2 cellular contexts compared by ENCODE assay signal in the genomic region with DNA sequence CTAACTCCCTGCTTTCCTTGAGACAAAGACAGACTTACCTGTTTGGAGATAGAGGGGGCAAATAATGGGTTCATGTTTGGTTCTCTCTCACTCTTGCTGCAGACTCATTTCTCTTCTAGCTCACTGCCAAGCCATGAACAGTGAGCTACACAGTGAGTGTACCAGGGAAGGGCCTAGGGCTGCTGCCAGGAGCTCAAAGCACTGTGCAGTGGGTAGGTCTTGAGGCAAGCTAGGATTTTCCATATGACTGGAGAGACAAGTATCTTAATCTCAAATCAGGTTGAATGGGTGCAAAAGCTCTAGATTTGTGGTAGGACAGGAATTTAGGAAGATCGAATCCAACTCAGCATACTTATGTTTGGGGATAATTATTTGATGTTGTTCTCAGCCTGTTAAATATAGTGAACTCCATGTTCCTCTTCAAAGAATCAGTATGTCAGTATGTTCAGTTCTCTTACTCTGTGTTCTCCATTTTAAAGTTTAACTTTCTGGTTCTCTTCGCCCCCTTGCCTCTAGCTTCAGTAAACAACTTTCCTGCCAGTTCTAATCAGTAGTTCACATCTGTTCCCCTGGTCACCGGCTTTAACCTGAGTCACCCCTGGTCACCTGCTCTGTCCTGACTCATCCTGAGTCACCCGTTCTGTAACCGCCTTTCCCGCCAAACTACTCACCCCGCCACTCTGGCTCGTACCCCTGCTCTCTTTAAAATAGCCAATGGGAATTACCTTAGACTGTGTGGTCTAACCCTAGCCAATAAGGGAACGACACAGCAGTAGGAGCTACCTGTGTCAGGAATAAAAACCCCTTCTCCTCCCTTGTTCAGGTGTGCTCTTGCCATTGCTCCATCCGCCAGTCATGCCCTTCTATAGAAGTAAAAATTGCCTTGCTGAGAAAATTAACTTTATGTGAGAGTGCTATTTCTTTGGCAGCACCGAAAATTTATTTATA.
TF ChIP-seq lines count a peak whose summit lies in the region.

No MANE protein-coding gene starts in this region.

TF ChIP-seq in K562, 482 proteins besides CTCF, POLR2A, EP300 and RAD21 (continued from another document and continues in another):
- TF ChIP-seq DLX4 (CRISPR knock-in tag; IDR thresholded peaks at IDR 0.05) = no peak
- peak; percentile 72 for TF ChIP-seq NCOR1 (IDR thresholded peaks at IDR 0.05)
- no peak for TF ChIP-seq MXD1 (CRISPR knock-in tag; IDR thresholded peaks at IDR 0.05; ENCODE audit: borderline replicate concordance, poor library complexity, severe bottlenecking)
- peak; percentile 48 for TF ChIP-seq CEBPB (tag; IDR thresholded peaks at IDR 0.05)
- TF ChIP-seq CXXC5 (CRISPR knock-in tag; IDR thresholded peaks at IDR 0.05) = peak; percentile 71
- peak; percentile 81; the same call in 1 of the 2 replicates for TF ChIP-seq CBX5 (IDR thresholded peaks at IDR 0.05; ENCODE audit: borderline replicate concordance, low read depth)
- TF ChIP-seq ZNF551 (CRISPR knock-in tag; IDR thresholded peaks at IDR 0.05) = no peak
- TF ChIP-seq ZNF518B (CRISPR knock-in tag; IDR thresholded peaks at IDR 0.05) = no peak
- TF ChIP-seq XRCC3 (IDR thresholded peaks at IDR 0.05) = 0 out of 2 replicates have a peak, but pooled peaks have one; percentile 73
- no peak for TF ChIP-seq FOXJ3 (CRISPR knock-in tag; IDR thresholded peaks at IDR 0.05)
- TF ChIP-seq HNRNPL (IDR thresholded peaks at IDR 0.05; ENCODE audit: low read depth, low read length) = no peak
- TF ChIP-seq RNF2 (IDR thresholded peaks at IDR 0.05) = no peak
- peak; percentile 69 for TF ChIP-seq CBFA2T2 (conservative IDR thresholded peaks at IDR 0.05)
- peak; percentile 71 for TF ChIP-seq SMAD4 (CRISPR knock-in tag; conservative IDR thresholded peaks at IDR 0.05)
- TF ChIP-seq GATA2 (CRISPR knock-in tag; IDR thresholded peaks at IDR 0.05) = peak; percentile 36; the same call in 1 of the 2 replicates
- TF ChIP-seq, protein P1, sequence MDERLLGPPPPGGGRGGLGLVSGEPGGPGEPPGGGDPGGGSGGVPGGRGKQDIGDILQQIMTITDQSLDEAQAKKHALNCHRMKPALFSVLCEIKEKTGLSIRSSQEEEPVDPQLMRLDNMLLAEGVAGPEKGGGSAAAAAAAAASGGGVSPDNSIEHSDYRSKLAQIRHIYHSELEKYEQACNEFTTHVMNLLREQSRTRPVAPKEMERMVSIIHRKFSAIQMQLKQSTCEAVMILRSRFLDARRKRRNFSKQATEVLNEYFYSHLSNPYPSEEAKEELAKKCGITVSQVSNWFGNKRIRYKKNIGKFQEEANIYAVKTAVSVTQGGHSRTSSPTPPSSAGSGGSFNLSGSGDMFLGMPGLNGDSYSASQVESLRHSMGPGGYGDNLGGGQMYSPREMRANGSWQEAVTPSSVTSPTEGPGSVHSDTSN (CRISPR knock-in tag; IDR thresholded peaks at IDR 0.05; ENCODE audit: low read depth) = no peak
- TF ChIP-seq, protein P1 (tag; conservative IDR thresholded peaks at IDR 0.05; ENCODE audit: low read depth) = 0 out of 2 replicates have a peak, but pooled peaks have one; percentile 8
- peak; percentile 36 to 40; a peak in 1 of 4 replicates for TF ChIP-seq FOXK2 (conservative IDR thresholded peaks at IDR 0.05 in 1 of 2, IDR thresholded peaks at IDR 0.05 in 1 of 2; ENCODE audit: low read depth in 2 of 2)
- peak; percentile 80; the same call in 1 of the 2 replicates for TF ChIP-seq ZNF561 (CRISPR knock-in tag; conservative IDR thresholded peaks at IDR 0.05)
- peak; percentile 55 for TF ChIP-seq FOS (IDR thresholded peaks at IDR 0.05; ENCODE audit: extremely low read depth, insufficient read length)
- TF ChIP-seq CCNT2 (IDR thresholded peaks at IDR 0.05; ENCODE audit: borderline replicate concordance, extremely low read depth, insufficient read length, low read depth, low read length) = peak; percentile 19
- peak; percentile 100 for TF ChIP-seq FOSL1 (tag; conservative IDR thresholded peaks at IDR 0.05)

TF ChIP-seq in HepG2, 621 proteins besides CTCF, POLR2A, EP300 and RAD21 (continued from another document and continues in another):
- TF ChIP-seq, protein P2, sequence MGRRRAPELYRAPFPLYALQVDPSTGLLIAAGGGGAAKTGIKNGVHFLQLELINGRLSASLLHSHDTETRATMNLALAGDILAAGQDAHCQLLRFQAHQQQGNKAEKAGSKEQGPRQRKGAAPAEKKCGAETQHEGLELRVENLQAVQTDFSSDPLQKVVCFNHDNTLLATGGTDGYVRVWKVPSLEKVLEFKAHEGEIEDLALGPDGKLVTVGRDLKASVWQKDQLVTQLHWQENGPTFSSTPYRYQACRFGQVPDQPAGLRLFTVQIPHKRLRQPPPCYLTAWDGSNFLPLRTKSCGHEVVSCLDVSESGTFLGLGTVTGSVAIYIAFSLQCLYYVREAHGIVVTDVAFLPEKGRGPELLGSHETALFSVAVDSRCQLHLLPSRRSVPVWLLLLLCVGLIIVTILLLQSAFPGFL (CRISPR knock-in tag; IDR thresholded peaks at IDR 0.05) = no peak
- no peak for TF ChIP-seq ASH2L (IDR thresholded peaks at IDR 0.05; ENCODE audit: insufficient read length, low read depth, low read length)
- TF ChIP-seq ZNF549 (CRISPR knock-in tag; IDR thresholded peaks at IDR 0.05) = no peak
- no peak for TF ChIP-seq KDM6A (CRISPR knock-in tag; IDR thresholded peaks at IDR 0.05; ENCODE audit: low read depth)
- TF ChIP-seq RXRB (CRISPR knock-in tag; IDR thresholded peaks at IDR 0.05; ENCODE audit: borderline replicate concordance) = peak; percentile 45
- no peak for TF ChIP-seq MEF2D (CRISPR knock-in tag; IDR thresholded peaks at IDR 0.05)
- no peak for TF ChIP-seq MTERF4 (CRISPR knock-in tag; IDR thresholded peaks at IDR 0.05)
- no peak for TF ChIP-seq ZNF850 (CRISPR knock-in tag; conservative IDR thresholded peaks at IDR 0.05)
- TF ChIP-seq ZNF782 (CRISPR knock-in tag; IDR thresholded peaks at IDR 0.05; ENCODE audit: borderline replicate concordance) = no peak
- TF ChIP-seq, protein P3, sequence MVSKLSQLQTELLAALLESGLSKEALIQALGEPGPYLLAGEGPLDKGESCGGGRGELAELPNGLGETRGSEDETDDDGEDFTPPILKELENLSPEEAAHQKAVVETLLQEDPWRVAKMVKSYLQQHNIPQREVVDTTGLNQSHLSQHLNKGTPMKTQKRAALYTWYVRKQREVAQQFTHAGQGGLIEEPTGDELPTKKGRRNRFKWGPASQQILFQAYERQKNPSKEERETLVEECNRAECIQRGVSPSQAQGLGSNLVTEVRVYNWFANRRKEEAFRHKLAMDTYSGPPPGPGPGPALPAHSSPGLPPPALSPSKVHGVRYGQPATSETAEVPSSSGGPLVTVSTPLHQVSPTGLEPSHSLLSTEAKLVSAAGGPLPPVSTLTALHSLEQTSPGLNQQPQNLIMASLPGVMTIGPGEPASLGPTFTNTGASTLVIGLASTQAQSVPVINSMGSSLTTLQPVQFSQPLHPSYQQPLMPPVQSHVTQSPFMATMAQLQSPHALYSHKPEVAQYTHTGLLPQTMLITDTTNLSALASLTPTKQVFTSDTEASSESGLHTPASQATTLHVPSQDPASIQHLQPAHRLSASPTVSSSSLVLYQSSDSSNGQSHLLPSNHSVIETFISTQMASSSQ (IDR thresholded peaks at IDR 0.05; ENCODE audit: low read depth) = 0 out of 2 replicates have a peak, but pooled peaks have one; percentile 14
- TF ChIP-seq, protein P3 (CRISPR knock-in tag; IDR thresholded peaks at IDR 0.05; ENCODE audit: borderline replicate concordance) = no peak
- no peak for TF ChIP-seq PRMT3 (CRISPR knock-in tag; IDR thresholded peaks at IDR 0.05; ENCODE audit: borderline replicate concordance, low read depth)
- TF ChIP-seq, protein P4, sequence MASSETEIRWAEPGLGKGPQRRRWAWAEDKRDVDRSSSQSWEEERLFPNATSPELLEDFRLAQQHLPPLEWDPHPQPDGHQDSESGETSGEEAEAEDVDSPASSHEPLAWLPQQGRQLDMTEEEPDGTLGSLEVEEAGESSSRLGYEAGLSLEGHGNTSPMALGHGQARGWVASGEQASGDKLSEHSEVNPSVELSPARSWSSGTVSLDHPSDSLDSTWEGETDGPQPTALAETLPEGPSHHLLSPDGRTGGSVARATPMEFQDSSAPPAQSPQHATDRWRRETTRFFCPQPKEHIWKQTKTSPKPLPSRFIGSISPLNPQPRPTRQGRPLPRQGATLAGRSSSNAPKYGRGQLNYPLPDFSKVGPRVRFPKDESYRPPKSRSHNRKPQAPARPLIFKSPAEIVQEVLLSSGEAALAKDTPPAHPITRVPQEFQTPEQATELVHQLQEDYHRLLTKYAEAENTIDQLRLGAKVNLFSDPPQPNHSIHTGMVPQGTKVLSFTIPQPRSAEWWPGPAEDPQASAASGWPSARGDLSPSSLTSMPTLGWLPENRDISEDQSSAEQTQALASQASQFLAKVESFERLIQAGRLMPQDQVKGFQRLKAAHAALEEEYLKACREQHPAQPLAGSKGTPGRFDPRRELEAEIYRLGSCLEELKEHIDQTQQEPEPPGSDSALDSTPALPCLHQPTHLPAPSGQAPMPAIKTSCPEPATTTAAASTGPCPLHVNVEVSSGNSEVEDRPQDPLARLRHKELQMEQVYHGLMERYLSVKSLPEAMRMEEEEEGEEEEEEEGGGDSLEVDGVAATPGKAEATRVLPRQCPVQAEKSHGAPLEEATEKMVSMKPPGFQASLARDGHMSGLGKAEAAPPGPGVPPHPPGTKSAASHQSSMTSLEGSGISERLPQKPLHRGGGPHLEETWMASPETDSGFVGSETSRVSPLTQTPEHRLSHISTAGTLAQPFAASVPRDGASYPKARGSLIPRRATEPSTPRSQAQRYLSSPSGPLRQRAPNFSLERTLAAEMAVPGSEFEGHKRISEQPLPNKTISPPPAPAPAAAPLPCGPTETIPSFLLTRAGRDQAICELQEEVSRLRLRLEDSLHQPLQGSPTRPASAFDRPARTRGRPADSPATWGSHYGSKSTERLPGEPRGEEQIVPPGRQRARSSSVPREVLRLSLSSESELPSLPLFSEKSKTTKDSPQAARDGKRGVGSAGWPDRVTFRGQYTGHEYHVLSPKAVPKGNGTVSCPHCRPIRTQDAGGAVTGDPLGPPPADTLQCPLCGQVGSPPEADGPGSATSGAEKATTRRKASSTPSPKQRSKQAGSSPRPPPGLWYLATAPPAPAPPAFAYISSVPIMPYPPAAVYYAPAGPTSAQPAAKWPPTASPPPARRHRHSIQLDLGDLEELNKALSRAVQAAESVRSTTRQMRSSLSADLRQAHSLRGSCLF (CRISPR knock-in tag; IDR thresholded peaks at IDR 0.05; ENCODE audit: borderline replicate concordance) = no peak
- no peak for TF ChIP-seq NCOA5 (CRISPR knock-in tag; IDR thresholded peaks at IDR 0.05)
- TF ChIP-seq ERF (CRISPR knock-in tag; IDR thresholded peaks at IDR 0.05) = no peak
- TF ChIP-seq TAF1 (CRISPR knock-in tag; IDR thresholded peaks at IDR 0.05) = no peak
- TF ChIP-seq ZNF562 (CRISPR knock-in tag; IDR thresholded peaks at IDR 0.05; ENCODE audit: borderline replicate concordance) = peak; percentile 53; the same call in 1 of the 2 replicates
- TF ChIP-seq, protein P5, sequence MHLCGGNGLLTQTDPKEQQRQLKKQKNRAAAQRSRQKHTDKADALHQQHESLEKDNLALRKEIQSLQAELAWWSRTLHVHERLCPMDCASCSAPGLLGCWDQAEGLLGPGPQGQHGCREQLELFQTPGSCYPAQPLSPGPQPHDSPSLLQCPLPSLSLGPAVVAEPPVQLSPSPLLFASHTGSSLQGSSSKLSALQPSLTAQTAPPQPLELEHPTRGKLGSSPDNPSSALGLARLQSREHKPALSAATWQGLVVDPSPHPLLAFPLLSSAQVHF (CRISPR knock-in tag; IDR thresholded peaks at IDR 0.05) = no peak
- TF ChIP-seq, protein P6, sequence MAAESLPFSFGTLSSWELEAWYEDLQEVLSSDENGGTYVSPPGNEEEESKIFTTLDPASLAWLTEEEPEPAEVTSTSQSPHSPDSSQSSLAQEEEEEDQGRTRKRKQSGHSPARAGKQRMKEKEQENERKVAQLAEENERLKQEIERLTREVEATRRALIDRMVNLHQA (CRISPR knock-in tag; IDR thresholded peaks at IDR 0.05) = no peak
- TF ChIP-seq ZNF230 (CRISPR knock-in tag; IDR thresholded peaks at IDR 0.05) = no peak
- TF ChIP-seq MTA1 (CRISPR knock-in tag; IDR thresholded peaks at IDR 0.05; ENCODE audit: borderline replicate concordance) = no peak
- TF ChIP-seq, protein P7, sequence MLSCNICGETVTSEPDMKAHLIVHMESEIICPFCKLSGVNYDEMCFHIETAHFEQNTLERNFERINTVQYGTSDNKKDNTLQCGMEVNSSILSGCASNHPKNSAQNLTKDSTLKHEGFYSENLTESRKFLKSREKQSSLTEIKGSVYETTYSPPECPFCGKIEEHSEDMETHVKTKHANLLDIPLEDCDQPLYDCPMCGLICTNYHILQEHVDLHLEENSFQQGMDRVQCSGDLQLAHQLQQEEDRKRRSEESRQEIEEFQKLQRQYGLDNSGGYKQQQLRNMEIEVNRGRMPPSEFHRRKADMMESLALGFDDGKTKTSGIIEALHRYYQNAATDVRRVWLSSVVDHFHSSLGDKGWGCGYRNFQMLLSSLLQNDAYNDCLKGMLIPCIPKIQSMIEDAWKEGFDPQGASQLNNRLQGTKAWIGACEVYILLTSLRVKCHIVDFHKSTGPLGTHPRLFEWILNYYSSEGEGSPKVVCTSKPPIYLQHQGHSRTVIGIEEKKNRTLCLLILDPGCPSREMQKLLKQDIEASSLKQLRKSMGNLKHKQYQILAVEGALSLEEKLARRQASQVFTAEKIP (CRISPR knock-in tag; IDR thresholded peaks at IDR 0.05; ENCODE audit: borderline replicate concordance) = no peak
